In the genomic region with DNA sequence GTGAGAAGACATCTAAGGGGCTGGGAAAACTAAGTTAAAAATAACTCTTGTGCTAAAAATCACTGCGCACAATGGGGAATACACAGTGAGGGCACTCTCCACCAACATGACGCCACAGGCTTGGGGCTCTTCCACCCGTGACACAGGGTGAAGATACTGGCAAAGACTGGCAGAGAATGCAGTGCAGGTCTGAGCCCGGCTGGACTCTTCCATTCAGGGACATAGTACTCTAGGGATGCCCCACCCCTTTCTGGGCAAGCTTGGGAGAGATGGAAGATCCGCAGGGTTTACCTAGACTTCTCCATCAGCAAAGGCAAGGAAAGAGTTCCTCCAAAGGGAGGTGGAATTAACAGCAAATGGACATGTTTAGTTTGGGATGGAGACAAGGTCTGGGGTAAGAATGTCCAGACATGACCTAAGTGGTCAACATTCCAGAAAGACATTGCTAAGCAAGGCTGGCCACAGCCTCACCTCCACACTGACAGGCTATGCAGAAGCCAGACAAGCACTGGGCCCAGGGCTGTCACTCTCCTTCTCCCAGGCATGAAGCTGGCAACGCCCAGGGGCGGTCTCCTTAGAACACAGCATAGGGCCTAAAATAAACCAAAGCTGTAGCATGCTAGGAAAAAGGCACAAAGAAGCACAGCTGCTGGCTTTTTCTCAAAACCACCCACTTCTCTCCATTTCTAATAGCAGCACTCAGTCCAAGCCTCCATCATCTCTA, we compare ENCODE assay signal across 10 cellular contexts. TPM values are rescaled to one million over a fixed set of nuclear protein-coding genes. Genes with fewer than 3 reads are reported as not detected.
DNase-seq lines count a peak whose midpoint lies in the region; ATAC-seq and TF ChIP-seq lines count a peak whose summit lies in the region.
"Had no signal": no experiment of that assay in that cellular context is flagged by ENCODE, and none has a peak within 500 bp of the region (broad histone marks: within the 10 kb centered on the region; RNA-seq: fewer than 3 reads in every experiment).

No MANE protein-coding gene starts in this region.

- WGBS in ovary, 3 donors, result 52 to 62% (median 60%) methylated on average over 7 of the region's 7 CpGs

- POLR2A ChIA-PET in WTC11 (lab: Charles Lee), result interaction anchor here (0.7 to 1.0 kb wide), 3 partner anchors 11 to 188 kb away, joined by 3 to 4 read pairs (median 3); no protein-coding TSS in a partner anchor

- DNase-seq in AG20443 (ENCODE audit: low spot score), result peak; percentile 69
- no peak for DNase-seq in WTC11 (ENCODE audit: low spot score)
- peak in 32 of 42 donors; percentile 24 to 80 (median 56) for DNase-seq in head of caudate nucleus
- DNase-seq in ovary, result no peak
- DNase-seq: activated CD8-positive, alpha-beta memory T cell treated with anti-CD3 and anti-CD28 coated beads, Interleukin-2, amount 50 U/mL, for 4 hours; stimulated activated CD4-positive, alpha-beta T cell treated with anti-CD3 and anti-CD28 coated beads, Interleukin-2, amount 100 ng/mL, for 48 hours had no signal

- no peaks in the 10 kb centered on the region for H3K9me3 ChIP-seq in ovary

- H3K4me3 Mint-ChIP-seq in WTC11, result no peak overlapping the region

- H3K4me1 ChIP-seq in ovary (ENCODE audit: insufficient read depth), result peaks cover 31% of the 10 kb centered on the region

- no peaks in the 10 kb centered on the region for H3K27me3 Mint-ChIP-seq in WTC11 (ENCODE audit: low read depth)

- H3K36me3 Mint-ChIP-seq in WTC11, result peaks cover 33% of the 10 kb centered on the region

- peaks cover 37% of the 10 kb centered on the region for H3K4me1 Mint-ChIP-seq in WTC11

- TF ChIP-seq CTCF in WTC11 (IDR thresholded peaks at IDR 0.05) (no peak), ovary (IDR thresholded peaks at IDR 0.05) (no peak)

- peak overlapping the region; percentile 19 for H3K27ac Mint-ChIP-seq in WTC11

- no peaks in the 10 kb centered on the region for H3K36me3 ChIP-seq in ovary

- CTCF ChIA-PET in WTC11 (lab: Charles Lee), result interaction anchor here (0.6 to 6.6 kb wide), 4 partner anchors 11 to 167 kb away, joined by 3 to 56 read pairs (median 3); no protein-coding TSS in a partner anchor

- no peak for TF ChIP-seq EP300 in ovary (IDR thresholded peaks at IDR 0.05)

- no peak for TF ChIP-seq POLR2A in ovary (IDR thresholded peaks at IDR 0.05)

- no peaks in the 10 kb centered on the region for H3K27me3 ChIP-seq in ovary

- peak overlapping the region; percentile 25 to 42 for H3K27ac ChIP-seq in ovary

- intact Hi-C loops in head of caudate nucleus (cut with DNase I), result no loop called here
- intact Hi-C loops in ovary (cut with DNase I), result loop anchor here in 2 of 4 donors (10.0 kb wide), 2 partner anchors 110 to 330 kb away; partner anchors contain the start of gene ADD3 (in 1 of the 2)

- ATAC-seq in WTC11 (peak; percentile 29; the same call in 1 of the 2 replicates), GM19351 (IDR thresholded peaks at IDR 0.05; ENCODE audit: unreplicated experiment) (no peak), GM21529 (IDR thresholded peaks at IDR 0.05; ENCODE audit: unreplicated experiment) (no peak), HG03354 (IDR thresholded peaks at IDR 0.05; ENCODE audit: poor library complexity, severe bottlenecking, unreplicated experiment) (no peak), GM21576 (IDR thresholded peaks at IDR 0.05; ENCODE audit: unreplicated experiment) (no peak)

- H3K9me3 Mint-ChIP-seq in WTC11, result peaks cover 6% of the 10 kb centered on the region

- H3K4me3 ChIP-seq in ovary, result no peak overlapping the region

TF ChIP-seq in WTC11, 78 proteins besides CTCF, POLR2A, EP300 and RAD21:
- TF ChIP-seq, protein P1, sequence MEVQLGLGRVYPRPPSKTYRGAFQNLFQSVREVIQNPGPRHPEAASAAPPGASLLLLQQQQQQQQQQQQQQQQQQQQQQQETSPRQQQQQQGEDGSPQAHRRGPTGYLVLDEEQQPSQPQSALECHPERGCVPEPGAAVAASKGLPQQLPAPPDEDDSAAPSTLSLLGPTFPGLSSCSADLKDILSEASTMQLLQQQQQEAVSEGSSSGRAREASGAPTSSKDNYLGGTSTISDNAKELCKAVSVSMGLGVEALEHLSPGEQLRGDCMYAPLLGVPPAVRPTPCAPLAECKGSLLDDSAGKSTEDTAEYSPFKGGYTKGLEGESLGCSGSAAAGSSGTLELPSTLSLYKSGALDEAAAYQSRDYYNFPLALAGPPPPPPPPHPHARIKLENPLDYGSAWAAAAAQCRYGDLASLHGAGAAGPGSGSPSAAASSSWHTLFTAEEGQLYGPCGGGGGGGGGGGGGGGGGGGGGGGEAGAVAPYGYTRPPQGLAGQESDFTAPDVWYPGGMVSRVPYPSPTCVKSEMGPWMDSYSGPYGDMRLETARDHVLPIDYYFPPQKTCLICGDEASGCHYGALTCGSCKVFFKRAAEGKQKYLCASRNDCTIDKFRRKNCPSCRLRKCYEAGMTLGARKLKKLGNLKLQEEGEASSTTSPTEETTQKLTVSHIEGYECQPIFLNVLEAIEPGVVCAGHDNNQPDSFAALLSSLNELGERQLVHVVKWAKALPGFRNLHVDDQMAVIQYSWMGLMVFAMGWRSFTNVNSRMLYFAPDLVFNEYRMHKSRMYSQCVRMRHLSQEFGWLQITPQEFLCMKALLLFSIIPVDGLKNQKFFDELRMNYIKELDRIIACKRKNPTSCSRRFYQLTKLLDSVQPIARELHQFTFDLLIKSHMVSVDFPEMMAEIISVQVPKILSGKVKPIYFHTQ (CRISPR knock-in tag; IDR thresholded peaks at IDR 0.05), result no peak
- no peak for TF ChIP-seq ZNF219 (CRISPR knock-in tag; IDR thresholded peaks at IDR 0.05; ENCODE audit: borderline replicate concordance)
- TF ChIP-seq ERG (CRISPR knock-in tag; IDR thresholded peaks at IDR 0.05), result no peak
- TF ChIP-seq EMX1 (CRISPR knock-in tag; IDR thresholded peaks at IDR 0.05), result no peak

RNA-seq across cellular contexts. Expression of gene XPNPEP1, which starts 28.1 kb away (rescaled TPM):
- total RNA-seq in WTC11 (2021) (57.1 to 60.2 TPM (median 59.3 TPM) in 3 replicates), ovary (10 to 100 TPM; 39.6 to 70.7 (median 47.1) TPM)
- polyA plus RNA-seq in ovary, result 10 to 100 TPM; 27.2 to 70.4 TPM

Comparison
In these comparisons a context has a peak if more than half of its experiments do, and no peak if none do; other contexts are left out.
1. DNase-seq: peak in AG20443 (single experiment) and head of caudate nucleus (32 of 42); none in WTC11 (single experiment) and ovary (0 of 5).